Comparison of ENCODE assay signal across 9 cellular contexts in the genomic region with DNA sequence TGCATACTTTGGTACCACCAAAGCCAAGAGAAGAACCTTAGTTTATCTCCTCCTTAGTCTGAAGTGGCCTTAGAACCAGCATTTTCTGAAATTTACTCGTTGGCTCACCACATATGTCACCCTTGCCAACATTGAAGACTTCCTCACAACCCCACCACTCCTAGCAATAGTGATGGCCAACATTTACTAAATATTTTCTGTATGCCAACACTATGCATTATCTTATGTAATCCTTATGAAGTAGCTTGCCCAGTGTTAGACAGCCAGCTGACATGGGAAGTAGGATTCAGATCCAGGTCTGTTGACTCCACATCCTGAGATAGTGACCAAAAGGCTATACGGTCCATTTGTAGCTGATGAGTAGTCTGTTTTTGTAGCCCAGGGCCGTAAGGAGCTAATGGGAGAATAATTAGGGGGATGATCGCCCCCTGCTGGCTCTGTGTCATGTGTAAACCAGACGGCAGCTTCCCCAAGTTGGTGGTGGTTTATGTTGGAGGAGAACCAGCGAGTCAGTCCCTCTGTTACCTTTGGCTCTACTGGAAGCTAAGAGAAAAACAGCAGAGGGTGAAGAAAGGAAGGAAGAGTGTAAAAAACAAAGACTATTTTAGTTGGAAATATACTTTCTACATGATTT.
A peak's percentile ranks its signal among the peaks of the same experiment; 100 is the strongest.
DNase-seq lines count a peak whose midpoint lies in the region; ATAC-seq and TF ChIP-seq lines count a peak whose summit lies in the region.
"Had no signal": no experiment of that assay in that cellular context is flagged by ENCODE, and none has a peak within 500 bp of the region (broad histone marks: within the 10 kb centered on the region; RNA-seq: fewer than 3 reads in every experiment).

No MANE protein-coding gene starts in this region.

- peaks cover 16% of the 10 kb centered on the region for H3K27me3 Mint-ChIP-seq in activated CD8-positive, alpha-beta memory T cell treated with anti-CD3 and anti-CD28 coated beads, Interleukin-2, amount 10 ng/mL, durations not matched to agents 7 days and 5 days

- peak; percentile 61 for DNase-seq in NCI-H1436 (lab: John Stamatoyannopoulos, UW)
- DNase-seq in NCI-H1436 treated with DMSO at 0.1 percent for 48 hours (lab: John Stamatoyannopoulos, UW), result no peak
- DNase-seq in HL-60 (ENCODE audit: low read depth in 1 of 2, low spot score in 1 of 2), result peak; percentile 18 to 59
- peak; percentile 36 to 81 for DNase-seq in NOMO-1 (lab: John Stamatoyannopoulos, UW; ENCODE audit: unreplicated experiment in 2 of 2)
- DNase-seq in activated CD8-positive, alpha-beta memory T cell treated with anti-CD3 and anti-CD28 coated beads, Interleukin-2, amount 10 ng/mL, durations not matched to agents 7 days and 5 days, result peak; percentile 75
- peak; percentile 85 for DNase-seq in epithelial cell of esophagus (ENCODE audit: low read depth)
- DNase-seq in mucosa of descending colon, result peak; percentile 64 to 98 (median 83)
- peak; percentile 7 to 47 for DNase-seq in stimulated activated CD8-positive, alpha-beta memory T cell treated with anti-CD3 and anti-CD28 coated beads, Interleukin-4, amount 100 ng/mL, for 4 hours (ENCODE audit: low read depth in 2 of 2, low spot score in 1 of 2)

- CTCF ChIA-PET in activated CD8-positive, alpha-beta memory T cell treated with anti-CD3 and anti-CD28 coated beads, Interleukin-2, amount 10 ng/mL, durations not matched to agents 7 days and 5 days (lab: Charles Lee), result interaction anchor here (0.8 to 5.5 kb wide), 18 partner anchors 8 to 607 kb away, joined by 3 to 50 read pairs (median 4); no protein-coding TSS in a partner anchor

- H3K4me1 Mint-ChIP-seq in activated CD8-positive, alpha-beta memory T cell treated with anti-CD3 and anti-CD28 coated beads, Interleukin-2, amount 10 ng/mL, durations not matched to agents 7 days and 5 days, result no peaks in the 10 kb centered on the region
- H3K4me1 Mint-ChIP-seq: B cell had no signal

- H3K27ac ChIP-seq in HL-60 (replicated peaks), result no peak overlapping the region

- TF ChIP-seq CTCF in HL-60 (IDR thresholded peaks at IDR 0.05; ENCODE audit: insufficient read depth, low read length), result peak; percentile 44
- TF ChIP-seq CTCF in epithelial cell of esophagus (IDR thresholded peaks at IDR 0.05; ENCODE audit: insufficient read depth, low read depth, low read length, missing control alignments), result peak; percentile 73
- TF ChIP-seq CTCF in mucosa of descending colon (IDR thresholded peaks at IDR 0.05), result peak; percentile 43

- no peaks in the 10 kb centered on the region for H3K9me3 ChIP-seq in mucosa of descending colon

- H3K27ac Mint-ChIP-seq in activated CD8-positive, alpha-beta memory T cell treated with anti-CD3 and anti-CD28 coated beads, Interleukin-2, amount 10 ng/mL, durations not matched to agents 7 days and 5 days, result no peak overlapping the region
- H3K27ac Mint-ChIP-seq: B cell had no signal

- H3K4me1 ChIP-seq in mucosa of descending colon (ENCODE audit: low read depth), result no peaks in the 10 kb centered on the region

- intact Hi-C loops in mucosa of descending colon (cut with DNase I, micrococcal nuclease), result loop anchor here in 1 of 2 donors (10.0 kb wide), 1 partner anchor 204 kb away; no protein-coding TSS in a partner anchor

- H3K4me3 Mint-ChIP-seq in activated CD8-positive, alpha-beta memory T cell treated with anti-CD3 and anti-CD28 coated beads, Interleukin-2, amount 10 ng/mL, durations not matched to agents 7 days and 5 days, result no peak overlapping the region
- H3K4me3 Mint-ChIP-seq: B cell had no signal

- peak; percentile 75 for ATAC-seq in activated CD8-positive, alpha-beta memory T cell treated with anti-CD3 and anti-CD28 coated beads, Interleukin-2, amount 10 ng/mL, durations not matched to agents 7 days and 5 days
- ATAC-seq in mucosa of descending colon, result peak; percentile 89

- no peaks in the 10 kb centered on the region for H3K36me3 ChIP-seq in mucosa of descending colon (ENCODE audit: low read depth)

- no peaks in the 10 kb centered on the region for H3K36me3 Mint-ChIP-seq in activated CD8-positive, alpha-beta memory T cell treated with anti-CD3 and anti-CD28 coated beads, Interleukin-2, amount 10 ng/mL, durations not matched to agents 7 days and 5 days

- H3K4me3 ChIP-seq in HL-60 (replicated peaks; ENCODE audit: insufficient read depth, low read length) (no peak overlapping the region), epithelial cell of esophagus (ENCODE audit: low read length) (no peak overlapping the region), mucosa of descending colon (no peak overlapping the region)

- H3K27me3 ChIP-seq in HL-60 (ENCODE audit: insufficient read depth, poor library complexity, severe bottlenecking), result no peaks in the 10 kb centered on the region

- no peaks in the 10 kb centered on the region for H3K9me3 Mint-ChIP-seq in activated CD8-positive, alpha-beta memory T cell treated with anti-CD3 and anti-CD28 coated beads, Interleukin-2, amount 10 ng/mL, durations not matched to agents 7 days and 5 days (ENCODE audit: low read depth)
